9 cellular contexts compared by ENCODE assay signal in genomic region chr14:92582706-92583452, GRCh38.
DNase-seq lines count a peak whose midpoint lies in the region; ATAC-seq and TF ChIP-seq lines count a peak whose summit lies in the region.
"Had no signal": no experiment of that assay in that cellular context is flagged by ENCODE, and none has a peak within 500 bp of the region (broad histone marks: within the 10 kb centered on the region; RNA-seq: fewer than 3 reads in every experiment).

No MANE protein-coding gene starts in this region.

- H4K20me1 ChIP-seq in OCI-LY7 (ENCODE audit: insufficient read depth, low read length): no peaks in the 10 kb centered on the region

- peaks cover 9% of the 10 kb centered on the region for H3K27me3 Mint-ChIP-seq in activated T-cell treated with anti-CD3 and anti-CD28 coated beads, Interleukin-2, amount 50 U/mL, for 72 hours (ENCODE audit: low read depth)

- H3K27ac ChIP-seq in OCI-LY7 (ENCODE audit: low read depth, low read length, poor library complexity, severe bottlenecking) (no peak overlapping the region), thoracic aorta (peak overlapping the region; percentile 17 to 25), stomach (peak overlapping the region in 1 of 5 donors; percentile 7)

- DNase-seq in activated T-cell treated with anti-CD3 and anti-CD28 coated beads, Interleukin-2, amount 50 U/mL, for 72 hours: peak; percentile 54 to 58
- DNase-seq in activated T-cell treated with anti-CD3 and anti-CD28 coated beads for 4 hours (no peak), OCI-LY7 (ENCODE audit: low spot score) (no peak), thoracic aorta (ENCODE audit: low spot score) (no peak), NCI-H345 (lab: John Stamatoyannopoulos, UW) (no peak), HT-29 (ENCODE audit: low spot score) (no peak), stomach (no peak)
- DNase-seq: SK-N-SH had no signal

- peak overlapping the region; percentile 53 for H3K27ac Mint-ChIP-seq in activated T-cell treated with anti-CD3 and anti-CD28 coated beads, Interleukin-2, amount 50 U/mL, for 72 hours

- H3K27me3 ChIP-seq in thoracic aorta (replicated peaks; ENCODE audit: insufficient read depth) (no peaks in the 10 kb centered on the region), stomach (no peaks in the 10 kb centered on the region)

- H3K9me3 Mint-ChIP-seq in activated T-cell treated with anti-CD3 and anti-CD28 coated beads, Interleukin-2, amount 50 U/mL, for 72 hours: peaks cover 0 to 6% of the 10 kb centered on the region in 2 donors

- 85 to 90% (median 90%) methylated on average over 12 of the region's 12 CpGs for WGBS in stomach, 5 donors

- CTCF ChIA-PET in OCI-LY7 (lab: Charles Lee; ENCODE audit: unreplicated experiment): no interaction called here

- TF ChIP-seq EP300 in stomach (IDR thresholded peaks at IDR 0.05): no peak

- POLR2A ChIA-PET in OCI-LY7 (lab: Charles Lee): no interaction called here

- peak overlapping the region; percentile 38 to 49 for H3K4me3 Mint-ChIP-seq in activated T-cell treated with anti-CD3 and anti-CD28 coated beads, Interleukin-2, amount 50 U/mL, for 72 hours

- H3K4me3 ChIP-seq in OCI-LY7 (ENCODE audit: low read depth, low read length, poor library complexity, severe bottlenecking): no peak overlapping the region
- no peak overlapping the region for H3K4me3 ChIP-seq in thoracic aorta
- H3K4me3 ChIP-seq in stomach: no peak overlapping the region

- H3K4me1 ChIP-seq in OCI-LY7 (ENCODE audit: insufficient read depth, low read length, poor library complexity, severe bottlenecking) (no peaks in the 10 kb centered on the region), thoracic aorta (ENCODE audit: control insufficient read depth in 1 of 2, low read depth in 2 of 2) (peaks cover 32 to 51% of the 10 kb centered on the region in 2 donors), stomach (peaks cover 7 to 35% (median 18%) of the 10 kb centered on the region in 4 donors)

- 0 out of 2 replicates have a peak overlapping the region, but pooled peaks have one; percentile 10 for H2AFZ ChIP-seq in OCI-LY7 (ENCODE audit: low read length)

- H3K4me2 ChIP-seq in OCI-LY7 (ENCODE audit: low read length): no peak overlapping the region
- H3K4me2 ChIP-seq: SK-N-SH had no signal

- H3K4me1 Mint-ChIP-seq in activated T-cell treated with anti-CD3 and anti-CD28 coated beads, Interleukin-2, amount 50 U/mL, for 72 hours (ENCODE audit: low read depth): peaks cover 88% of the 10 kb centered on the region

- BruUV-seq in OCI-LY7 (replicated peaks; lab: Mats Ljungman, UMichigan): no TSS peak

- no peaks in the 10 kb centered on the region for H3K9me2 ChIP-seq in OCI-LY7 (ENCODE audit: insufficient read depth, low read length)
- H3K9me2 ChIP-seq: SK-N-SH had no signal

- H3K9me3 ChIP-seq in OCI-LY7 (ENCODE audit: low read length): no peaks in the 10 kb centered on the region
- H3K9me3 ChIP-seq in thoracic aorta: no peaks in the 10 kb centered on the region
- no peaks in the 10 kb centered on the region for H3K9me3 ChIP-seq in stomach
- H3K9me3 ChIP-seq: SK-N-SH had no signal

- TF ChIP-seq CTCF in OCI-LY7 (conservative IDR thresholded peaks at IDR 0.05; ENCODE audit: low read length) (no peak), thoracic aorta (IDR thresholded peaks at IDR 0.05) (no peak), stomach (IDR thresholded peaks at IDR 0.05) (no peak)

- intact Hi-C loops in OCI-LY7 (cut with micrococcal nuclease; ENCODE audit: unreplicated experiment) (no loop called here), stomach (cut with DNase I; ENCODE audit: low total_unique reads) (no loop called here)

- peak; percentile 65 to 69 for ATAC-seq in activated T-cell treated with anti-CD3 and anti-CD28 coated beads, Interleukin-2, amount 50 U/mL, for 72 hours (replicated peaks in 1 of 2)
- ATAC-seq in HG02870 (IDR thresholded peaks at IDR 0.05; ENCODE audit: unreplicated experiment) (peak; percentile 54), thoracic aorta (ENCODE audit: insufficient number of reproducible peaks, low FRiP score, low read depth) (no peak)

- H3K36me3 ChIP-seq in OCI-LY7 (ENCODE audit: insufficient read depth, low read length) (no peaks in the 10 kb centered on the region), thoracic aorta (no peaks in the 10 kb centered on the region), stomach (peaks cover 0 to 36% (median 18%) of the 10 kb centered on the region in 4 donors)

- no peaks in the 10 kb centered on the region for H3K79me2 ChIP-seq in OCI-LY7 (ENCODE audit: insufficient read depth, low read depth, low read length)

- TF ChIP-seq POLR2A in stomach (IDR thresholded peaks at IDR 0.05): no peak

- H3K36me3 Mint-ChIP-seq in activated T-cell treated with anti-CD3 and anti-CD28 coated beads, Interleukin-2, amount 50 U/mL, for 72 hours (ENCODE audit: insufficient read depth in 2 of 2): peaks cover 10 to 15% of the 10 kb centered on the region in 2 donors

Comparison
In these comparisons a context has a peak if more than half of its experiments do, and no peak if none do; other contexts are left out.
1. DNase-seq: peak in activated T-cell treated with anti-CD3 and anti-CD28 coated beads, Interleukin-2, amount 50 U/mL, for 72 hours (2 of 2); none in activated T-cell treated with anti-CD3 and anti-CD28 coated beads for 4 hours (single experiment), OCI-LY7 (single experiment), thoracic aorta (single experiment), NCI-H345 (single experiment), HT-29 (single experiment) and stomach (single experiment).